ENCODE assay signal across 26 cellular contexts in genomic region chr9:136714876-136715239, GRCh38. TPM values are rescaled to one million over a fixed set of nuclear protein-coding genes. Genes with fewer than 3 reads are reported as not detected.
A peak's percentile ranks its signal among the peaks of the same experiment; 100 is the strongest.
DNase-seq lines count a peak whose midpoint lies in the region; ATAC-seq, FAIRE-seq and TF ChIP-seq lines count a peak whose summit lies in the region.
"Had no signal": no experiment of that assay in that cellular context is flagged by ENCODE, and none has a peak within 500 bp of the region (broad histone marks: within the 10 kb centered on the region; RNA-seq: fewer than 3 reads in every experiment).

No MANE protein-coding gene starts in this region.

- H3K36me3 ChIP-seq in NT2/D1 (ENCODE audit: insufficient read depth, insufficient read length, low read length) (peaks cover 5% of the 10 kb centered on the region), lower lobe of right lung (no peaks in the 10 kb centered on the region)
- H3K36me3 ChIP-seq: neutrophil had no signal

- CTCF ChIA-PET in activated CD4-positive, alpha-beta memory T cell treated with anti-CD3 and anti-CD28 coated beads for 36 hours (lab: Charles Lee) = interaction anchor here (1.9 kb wide), 1 partner anchor 12 kb away, joined by 12 read pairs; no protein-coding TSS in a partner anchor

- peak in 1 of 2 donors; percentile 1 for ATAC-seq in lower lobe of right lung
- ATAC-seq in stimulated activated naive B cell treated with anti-CD40 and anti-IgM and Interleukin-4, amounts not matched to agents 10 μg/mL and 1 μg/mL and 100 μg/mL, for 72 hours (replicated peaks) = no peak
- ATAC-seq: left colon, Panc1 had no signal

- intact Hi-C loops in dorsolateral prefrontal cortex (cut with DNase I) (no loop called here), lower lobe of right lung (cut with DNase I) (no loop called here)
- intact Hi-C loops in activated CD4-positive, alpha-beta memory T cell treated with anti-CD3 and anti-CD28 coated beads for 36 hours (cut with micrococcal nuclease) = no loop called here

- no peaks in the 10 kb centered on the region for H3K9me3 Mint-ChIP-seq in stimulated activated naive B cell treated with anti-CD40 and anti-IgM and Interleukin-4, amounts not matched to agents 10 μg/mL and 1 μg/mL and 100 μg/mL, for 72 hours
- H3K9me3 Mint-ChIP-seq in activated CD4-positive, alpha-beta memory T cell treated with anti-CD3 and anti-CD28 coated beads for 36 hours = no peaks in the 10 kb centered on the region
- H3K9me3 Mint-ChIP-seq: activated B cell treated with CpG ODN at 0.5 μM for 24 hours; CD4-positive, alpha-beta memory T cell had no signal

- no peaks in the 10 kb centered on the region for H3K36me3 Mint-ChIP-seq in stimulated activated naive B cell treated with anti-CD40 and anti-IgM and Interleukin-4, amounts not matched to agents 10 μg/mL and 1 μg/mL and 100 μg/mL, for 72 hours
- no peaks in the 10 kb centered on the region for H3K36me3 Mint-ChIP-seq in activated CD4-positive, alpha-beta memory T cell treated with anti-CD3 and anti-CD28 coated beads for 36 hours
- H3K36me3 Mint-ChIP-seq: CD4-positive, alpha-beta memory T cell had no signal

- H3K4me1 ChIP-seq in NT2/D1 (ENCODE audit: insufficient read depth, insufficient read length) (peaks cover 36% of the 10 kb centered on the region), lower lobe of right lung (peaks cover 45% of the 10 kb centered on the region)

- H3K27me3 Mint-ChIP-seq in stimulated activated naive B cell treated with anti-CD40 and anti-IgM and Interleukin-4, amounts not matched to agents 10 μg/mL and 1 μg/mL and 100 μg/mL, for 72 hours = peaks cover 0 to 4% of the 10 kb centered on the region in 2 donors
- H3K27me3 Mint-ChIP-seq in activated CD4-positive, alpha-beta memory T cell treated with anti-CD3 and anti-CD28 coated beads for 36 hours = peaks cover 29% of the 10 kb centered on the region

- H3K27ac ChIP-seq in dorsolateral prefrontal cortex (peak overlapping the region in 30 of 59 donors; percentile 3 to 88 (median 46)), lower lobe of right lung (peak overlapping the region; percentile 84)
- H3K27ac ChIP-seq: GM23248, neutrophil had no signal

- POLR2A ChIA-PET in activated CD4-positive, alpha-beta memory T cell treated with anti-CD3 and anti-CD28 coated beads for 36 hours (lab: Charles Lee) = interaction anchor here (4.9 kb wide), 1 partner anchor 13 kb away, joined by 25 read pairs; no protein-coding TSS in a partner anchor

- H3K27ac Mint-ChIP-seq in stimulated activated naive B cell treated with anti-CD40 and anti-IgM and Interleukin-4, amounts not matched to agents 10 μg/mL and 1 μg/mL and 100 μg/mL, for 72 hours = peak overlapping the region; percentile 83
- no peak overlapping the region for H3K27ac Mint-ChIP-seq in activated CD4-positive, alpha-beta memory T cell treated with anti-CD3 and anti-CD28 coated beads for 36 hours
- H3K27ac Mint-ChIP-seq: activated B cell treated with CpG ODN at 0.5 μM for 24 hours; CD4-positive, alpha-beta memory T cell had no signal

- H3K4me3 Mint-ChIP-seq in stimulated activated naive B cell treated with anti-CD40 and anti-IgM and Interleukin-4, amounts not matched to agents 10 μg/mL and 1 μg/mL and 100 μg/mL, for 72 hours = peak overlapping the region in 1 of 2 donors; percentile 26
- H3K4me3 Mint-ChIP-seq in activated CD4-positive, alpha-beta memory T cell treated with anti-CD3 and anti-CD28 coated beads for 36 hours = no peak overlapping the region
- H3K4me3 Mint-ChIP-seq: activated B cell treated with CpG ODN at 0.5 μM for 24 hours; CD4-positive, alpha-beta memory T cell had no signal

- H3K9me3 ChIP-seq in NT2/D1 (ENCODE audit: insufficient read depth, low read length) (no peaks in the 10 kb centered on the region), lower lobe of right lung (no peaks in the 10 kb centered on the region)
- H3K9me3 ChIP-seq: neutrophil had no signal

- H3K4me3 ChIP-seq in NT2/D1 (ENCODE audit: insufficient read length, low read depth) (no peak overlapping the region), dorsolateral prefrontal cortex (peak overlapping the region in 1 of 59 donors; percentile 74), lower lobe of right lung (peak overlapping the region; percentile 2)
- H3K4me3 ChIP-seq: GM23248 had no signal

- DNase-seq in NT2/D1 (ENCODE audit: low read depth, low spot score) (no peak), dorsolateral prefrontal cortex (no peak), lower lobe of right lung (no peak), GM12892 (ENCODE audit: insufficient read length) (no peak), retina (no peak)
- no peak for DNase-seq in stimulated activated naive B cell treated with anti-CD40 and anti-IgM and Interleukin-4, amounts not matched to agents 10 μg/mL and 1 μg/mL and 100 μg/mL, for 72 hours
- no peak for DNase-seq in stimulated activated CD4-positive, alpha-beta T cell treated with anti-CD3 and anti-CD28 coated beads, Interleukin-4, amount 100 ng/mL, for 24 hours
- DNase-seq in activated CD4-positive, alpha-beta memory T cell treated with anti-CD3 and anti-CD28 coated beads for 36 hours = no peak
- DNase-seq: activated B cell treated with CpG ODN at 0.5 μM for 24 hours; activated CD4-positive, alpha-beta T cell treated with anti-CD3 and anti-CD28 coated beads, Interleukin-2, amount 50 U/mL, for 48 hours; anterior cingulate cortex; CD4-positive, alpha-beta memory T cell; central memory CD4-positive, alpha-beta T cell; DMS79; GM23248; KG1; left colon; NCI-H187 treated with DMSO at 0.1 percent for 48 hours; NCI-H345 had no signal

- FAIRE-seq in GM12892 (lab: Jason Lieb, UNC) = no peak
- FAIRE-seq: GM19239 had no signal

- no peak for TF ChIP-seq CTCF in dorsolateral prefrontal cortex (IDR thresholded peaks at IDR 0.05 in 54 of 56, conservative IDR thresholded peaks at IDR 0.05 in 2 of 56; ENCODE audit: low read depth in 1 of 56, partially characterized antibody in 56 of 56)
- no peak for TF ChIP-seq CTCF in lower lobe of right lung (IDR thresholded peaks at IDR 0.05)

- peaks cover 8% of the 10 kb centered on the region for H3K27me3 ChIP-seq in NT2/D1 (ENCODE audit: insufficient read depth, insufficient read length)
- H3K27me3 ChIP-seq in dorsolateral prefrontal cortex = peaks cover 0 to 20% (median 0%) of the 10 kb centered on the region in 45 donors
- peaks cover 28% of the 10 kb centered on the region for H3K27me3 ChIP-seq in lower lobe of right lung (ENCODE audit: low read depth)

- peaks cover 25 to 53% of the 10 kb centered on the region in 2 donors for H3K4me1 Mint-ChIP-seq in stimulated activated naive B cell treated with anti-CD40 and anti-IgM and Interleukin-4, amounts not matched to agents 10 μg/mL and 1 μg/mL and 100 μg/mL, for 72 hours
- no peaks in the 10 kb centered on the region for H3K4me1 Mint-ChIP-seq in activated CD4-positive, alpha-beta memory T cell treated with anti-CD3 and anti-CD28 coated beads for 36 hours (ENCODE audit: low read depth)

- H3K9ac ChIP-seq in NT2/D1 (ENCODE audit: insufficient read length, low read depth) = peak overlapping the region; percentile 64
- H3K9ac ChIP-seq: GM23248 had no signal

- TF ChIP-seq POLR2A in GM12892 (IDR thresholded peaks at IDR 0.05; ENCODE audit: low read depth, low read length) = no peak

RNA-seq across cellular contexts. Expression of gene DIPK1B, which starts 2.5 kb away (rescaled TPM):
- total RNA-seq in dorsolateral prefrontal cortex (10 to 100 TPM; 12.6 to 48.9 (median 34.9) TPM), lower lobe of right lung (15.1 TPM)
- polyA plus RNA-seq in GM12892 (2012; ENCODE audit: missing spikeins) = 0.36 TPM
- total RNA-seq in activated CD4-positive, alpha-beta memory T cell treated with anti-CD3 and anti-CD28 coated beads for 36 hours = not detected
- total RNA-seq: CD4-positive, alpha-beta memory T cell; GM23248 had no signal
- polyA plus RNA-seq: CD4-positive, alpha-beta memory T cell; GM23248 had no signal

RNA-seq across cellular contexts. Expression of gene AGPAT2, which starts 27.6 kb away (rescaled TPM):
- total RNA-seq in dorsolateral prefrontal cortex (10 to 100 TPM in 91 of 120 experiments, 1 to 10 TPM in 29; 4.1 to 18.0 (median 11.6) TPM), lower lobe of right lung (106 TPM)
- 3.5 TPM for polyA plus RNA-seq in GM12892 (2012; ENCODE audit: missing spikeins)
- total RNA-seq in activated CD4-positive, alpha-beta memory T cell treated with anti-CD3 and anti-CD28 coated beads for 36 hours = 10 to 100 TPM; 16.3 to 16.8 TPM

RNA-seq across cellular contexts. Expression of gene LCN10, which starts 27.9 kb away (rescaled TPM):
- 1 to 10 TPM in 76 of 120 experiments, under 1 TPM in 39, not detected in 5; 0.14 to 8.5 (median 1.5) TPM for total RNA-seq in dorsolateral prefrontal cortex
- 2.5 TPM for total RNA-seq in lower lobe of right lung
- polyA plus RNA-seq in GM12892 (2012; ENCODE audit: missing spikeins) = 2.4 TPM
- 1 to 10 TPM; 1.2 to 1.5 TPM for total RNA-seq in activated CD4-positive, alpha-beta memory T cell treated with anti-CD3 and anti-CD28 coated beads for 36 hours
- total RNA-seq: epithelial cell of proximal tubule, GM23248, mononuclear cell, SK-MEL-5 had no signal
- polyA plus RNA-seq: GM23248 had no signal

RNA-seq across cellular contexts. Expression of gene LCN6, which starts 33.5 kb away (rescaled TPM):
- 10 to 100 TPM in 1 of 120 experiments, 1 to 10 TPM in 70, under 1 TPM in 6, not detected in 43; 0.52 to 10.9 (median 2.1) TPM for total RNA-seq in dorsolateral prefrontal cortex
- 2.9 TPM for total RNA-seq in lower lobe of right lung
- not detected for polyA plus RNA-seq in GM12892 (2012; ENCODE audit: missing spikeins)
- total RNA-seq in activated CD4-positive, alpha-beta memory T cell treated with anti-CD3 and anti-CD28 coated beads for 36 hours = not detected
- total RNA-seq: activated B cell treated with CpG ODN at 0.5 μM for 24 hours; CD4-positive, alpha-beta memory T cell; epithelial cell of proximal tubule; GM23248; mononuclear cell; SK-MEL-5; T-helper 2 cell treated with Interferon-gamma antibody and Interleukin-4, amounts not matched to agents 100 ng/mL and 5 ng/mL, for 36 hours had no signal
- polyA plus RNA-seq: CD4-positive, alpha-beta memory T cell; GM23248 had no signal

RNA-seq across cellular contexts. Expression of gene LCN8, which starts 43.2 kb away (rescaled TPM):
- total RNA-seq in dorsolateral prefrontal cortex (1 to 10 TPM in 16 of 120 experiments, under 1 TPM in 58, not detected in 46; 0.16 to 2.8 (median 0.72) TPM), lower lobe of right lung (not detected)
- not detected for polyA plus RNA-seq in GM12892 (2012; ENCODE audit: missing spikeins)
- total RNA-seq in activated CD4-positive, alpha-beta memory T cell treated with anti-CD3 and anti-CD28 coated beads for 36 hours = not detected
- total RNA-seq: CD4-positive, alpha-beta memory T cell; epithelial cell of proximal tubule; GM23248; mononuclear cell; SK-MEL-5; T-helper 2 cell treated with Interferon-gamma antibody and Interleukin-4, amounts not matched to agents 100 ng/mL and 5 ng/mL, for 36 hours had no signal
- polyA plus RNA-seq: GM23248 had no signal

Comparison
In these comparisons a context has a peak if more than half of its experiments do, and no peak if none do; other contexts are left out.
1. RNA of gene DIPK1B, which starts 2.5 kb away (total RNA-seq): 12.6 to 48.9 TPM in dorsolateral prefrontal cortex and 15.1 TPM in lower lobe of right lung (single experiment); not detected in activated CD4-positive, alpha-beta memory T cell treated with anti-CD3 and anti-CD28 coated beads for 36 hours; every median in the first group is over 10 times any median in the second.